In genomic region chr20:13243826-13244376, GRCh38 we compare ENCODE assay signal across 1 cellular context.
TF ChIP-seq lines count a peak whose summit lies in the region.

No MANE protein-coding gene starts in this region.

TF ChIP-seq in HepG2, 621 proteins besides CTCF, POLR2A, EP300 and RAD21 (continued from another document and continues in another):
- no peak for TF ChIP-seq HDAC6 (IDR thresholded peaks at IDR 0.05; ENCODE audit: low read depth, low read length)
- no peak for TF ChIP-seq RBM39 (IDR thresholded peaks at IDR 0.05; ENCODE audit: low read depth, low read length, poor library complexity, severe bottlenecking)
- peak; percentile 82; the same call in 1 of the 2 replicates for TF ChIP-seq ZNF564 (CRISPR knock-in tag; IDR thresholded peaks at IDR 0.05)
- 0 out of 2 replicates have a peak, but pooled peaks have one; percentile 35 for TF ChIP-seq ZNF629 (CRISPR knock-in tag; conservative IDR thresholded peaks at IDR 0.05)
- no peak for TF ChIP-seq U2AF2 (IDR thresholded peaks at IDR 0.05; ENCODE audit: low read depth, low read length)
- peak; percentile 66; the same call in 1 of the 2 replicates for TF ChIP-seq DMAP1 (CRISPR knock-in tag; IDR thresholded peaks at IDR 0.05)
- TF ChIP-seq NPAS2 (CRISPR knock-in tag; IDR thresholded peaks at IDR 0.05; ENCODE audit: borderline replicate concordance) = no peak
- TF ChIP-seq SALL2 (CRISPR knock-in tag; IDR thresholded peaks at IDR 0.05) = peak; percentile 96
- TF ChIP-seq ZNF609 (CRISPR knock-in tag; IDR thresholded peaks at IDR 0.05; ENCODE audit: borderline replicate concordance) = peak; percentile 100
- peak; percentile 98 for TF ChIP-seq ZBTB20 (CRISPR knock-in tag; IDR thresholded peaks at IDR 0.05; ENCODE audit: borderline replicate concordance, low read depth)
- peak; percentile 86 for TF ChIP-seq ZNF24 (IDR thresholded peaks at IDR 0.05)
- no peak for TF ChIP-seq ZBTB14 (CRISPR knock-in tag; IDR thresholded peaks at IDR 0.05)
- 0 out of 2 replicates have a peak, but pooled peaks have one; percentile 18 for TF ChIP-seq MAZ (IDR thresholded peaks at IDR 0.05; ENCODE audit: borderline replicate concordance, low read depth, low read length)
- no peak; the same call in 1 of the 2 replicates for TF ChIP-seq MAZ (CRISPR knock-in tag; IDR thresholded peaks at IDR 0.05; ENCODE audit: low read depth)
- peak; percentile 93 for TF ChIP-seq SIX4 (CRISPR knock-in tag; IDR thresholded peaks at IDR 0.05)
- peak; percentile 92 for TF ChIP-seq ZNF580 (CRISPR knock-in tag; IDR thresholded peaks at IDR 0.05; ENCODE audit: borderline replicate concordance, low read depth)
- TF ChIP-seq ZNF709 (CRISPR knock-in tag; IDR thresholded peaks at IDR 0.05) = no peak
- no peak; the same call in 1 of the 2 replicates for TF ChIP-seq SAFB2 (CRISPR knock-in tag; IDR thresholded peaks at IDR 0.05; ENCODE audit: borderline replicate concordance, low read depth)
- TF ChIP-seq ATF7-NPFF (CRISPR knock-in tag; IDR thresholded peaks at IDR 0.05; ENCODE audit: low read depth) = no peak
- 0 out of 2 replicates have a peak, but pooled peaks have one; percentile 49 for TF ChIP-seq HOXA9 (CRISPR knock-in tag; IDR thresholded peaks at IDR 0.05; ENCODE audit: borderline replicate concordance)
- TF ChIP-seq ASH2L (IDR thresholded peaks at IDR 0.05; ENCODE audit: insufficient read length, low read depth, low read length) = peak; percentile 82
- TF ChIP-seq MAX (IDR thresholded peaks at IDR 0.05) = peak; percentile 70
- TF ChIP-seq MBNL3 (CRISPR knock-in tag; conservative IDR thresholded peaks at IDR 0.05) = no peak
- TF ChIP-seq ATF7 (IDR thresholded peaks at IDR 0.05) = peak; percentile 74
- peak; percentile 82; the same call in 1 of the 2 replicates for TF ChIP-seq ATF7 (CRISPR knock-in tag; IDR thresholded peaks at IDR 0.05)
- TF ChIP-seq NCOR1 (IDR thresholded peaks at IDR 0.05; ENCODE audit: borderline replicate concordance, low read length) = peak; percentile 93; the same call in 1 of the 2 replicates
- no peak; the same call in 1 of the 2 replicates for TF ChIP-seq ZNF816 (CRISPR knock-in tag; IDR thresholded peaks at IDR 0.05; ENCODE audit: borderline replicate concordance)
- TF ChIP-seq ZNF597 (CRISPR knock-in tag; IDR thresholded peaks at IDR 0.05) = no peak
- TF ChIP-seq ZNF670 (CRISPR knock-in tag; IDR thresholded peaks at IDR 0.05; ENCODE audit: borderline replicate concordance) = no peak
- TF ChIP-seq ZSCAN31 (CRISPR knock-in tag; IDR thresholded peaks at IDR 0.05; ENCODE audit: low read depth) = peak; percentile 85
- no peak for TF ChIP-seq MED8 (CRISPR knock-in tag; IDR thresholded peaks at IDR 0.05; ENCODE audit: insufficient replicate concordance)
- TF ChIP-seq ZNF589 (CRISPR knock-in tag; conservative IDR thresholded peaks at IDR 0.05) = no peak
- peak; percentile 61; the same call in 1 of the 2 replicates for TF ChIP-seq CHD4 (IDR thresholded peaks at IDR 0.05; ENCODE audit: borderline replicate concordance, low read length)
- TF ChIP-seq RNF219 (CRISPR knock-in tag; IDR thresholded peaks at IDR 0.05) = no peak
- TF ChIP-seq MXD1 (CRISPR knock-in tag; IDR thresholded peaks at IDR 0.05) = no peak
- peak; percentile 80; the same call in 1 of the 2 replicates for TF ChIP-seq ZNF362 (CRISPR knock-in tag; IDR thresholded peaks at IDR 0.05; ENCODE audit: borderline replicate concordance)
- TF ChIP-seq ZNF792 (CRISPR knock-in tag; IDR thresholded peaks at IDR 0.05) = peak; percentile 99
- TF ChIP-seq ZNF121 (CRISPR knock-in tag; IDR thresholded peaks at IDR 0.05) = 0 out of 2 replicates have a peak, but pooled peaks have one; percentile 31
- TF ChIP-seq CSRNP2 (CRISPR knock-in tag; conservative IDR thresholded peaks at IDR 0.05; ENCODE audit: low read depth) = no peak
- peak; percentile 98 for TF ChIP-seq MIER3 (CRISPR knock-in tag; IDR thresholded peaks at IDR 0.05; ENCODE audit: borderline replicate concordance)
- peak; percentile 81; the same call in 1 of the 2 replicates for TF ChIP-seq MYPOP (CRISPR knock-in tag; IDR thresholded peaks at IDR 0.05)
- TF ChIP-seq SALL1 (CRISPR knock-in tag; IDR thresholded peaks at IDR 0.05) = peak; percentile 96; the same call in 1 of the 2 replicates
- TF ChIP-seq ZKSCAN5 (CRISPR knock-in tag; IDR thresholded peaks at IDR 0.05) = no peak
- peak; percentile 94; the same call in 1 of the 2 replicates for TF ChIP-seq ZNF512B (CRISPR knock-in tag; IDR thresholded peaks at IDR 0.05; ENCODE audit: borderline replicate concordance)
